ENCODE assay signal across 9 cellular contexts in genomic region chr7:78530351-78530750, GRCh38.
DNase-seq lines count a peak whose midpoint lies in the region; ATAC-seq and TF ChIP-seq lines count a peak whose summit lies in the region.
"Had no signal": no experiment of that assay in that cellular context is flagged by ENCODE, and none has a peak within 500 bp of the region (broad histone marks: within the 10 kb centered on the region; RNA-seq: fewer than 3 reads in every experiment).

No MANE protein-coding gene starts in this region.

- H3K4me3 ChIP-seq in colonic mucosa: no peak overlapping the region
- H3K4me3 ChIP-seq: coronary artery had no signal

- DNase-seq in DMS53 (lab: John Stamatoyannopoulos, UW) (peak; percentile 93), NCI-H187 treated with DMSO at 0.1 percent for 48 hours (lab: John Stamatoyannopoulos, UW) (peak; percentile 33), astrocyte of the hippocampus (ENCODE audit: low read depth, low spot score) (peak; percentile 40), kidney glomerular epithelial cell (lab: John Stamatoyannopoulos, UW) (peak; percentile 80), dermis blood vessel endothelial cell (no peak), colonic mucosa (no peak)

- TF ChIP-seq CTCF in colonic mucosa (IDR thresholded peaks at IDR 0.05): no peak

- intact Hi-C loops in colonic mucosa (cut with DNase I): no loop called here

- H3K36me3 ChIP-seq in colonic mucosa: no peaks in the 10 kb centered on the region

- ATAC-seq in HG02970 (IDR thresholded peaks at IDR 0.05; ENCODE audit: low FRiP score, unreplicated experiment): no peak
- no peak for ATAC-seq in HG03025 (IDR thresholded peaks at IDR 0.05; ENCODE audit: low FRiP score, unreplicated experiment)

- no peak overlapping the region for H3K9ac ChIP-seq in colonic mucosa (ENCODE audit: low read depth in 2 of 2, low read length in 2 of 2)

- no peaks in the 10 kb centered on the region for H3K27me3 ChIP-seq in colonic mucosa

- no peaks in the 10 kb centered on the region for H3K4me1 ChIP-seq in colonic mucosa

- H3K27ac ChIP-seq in colonic mucosa: no peak overlapping the region
- H3K27ac ChIP-seq: coronary artery had no signal

- H3K9me3 ChIP-seq in colonic mucosa: no peaks in the 10 kb centered on the region

Comparison
In these comparisons a context has a peak if more than half of its experiments do, and no peak if none do; other contexts are left out.
1. DNase-seq: peak in DMS53 (single experiment), NCI-H187 treated with DMSO at 0.1 percent for 48 hours (single experiment), astrocyte of the hippocampus (single experiment) and kidney glomerular epithelial cell (single experiment); none in dermis blood vessel endothelial cell (single experiment) and colonic mucosa (single experiment).